8 cellular contexts compared by ENCODE assay signal in the genomic region with DNA sequence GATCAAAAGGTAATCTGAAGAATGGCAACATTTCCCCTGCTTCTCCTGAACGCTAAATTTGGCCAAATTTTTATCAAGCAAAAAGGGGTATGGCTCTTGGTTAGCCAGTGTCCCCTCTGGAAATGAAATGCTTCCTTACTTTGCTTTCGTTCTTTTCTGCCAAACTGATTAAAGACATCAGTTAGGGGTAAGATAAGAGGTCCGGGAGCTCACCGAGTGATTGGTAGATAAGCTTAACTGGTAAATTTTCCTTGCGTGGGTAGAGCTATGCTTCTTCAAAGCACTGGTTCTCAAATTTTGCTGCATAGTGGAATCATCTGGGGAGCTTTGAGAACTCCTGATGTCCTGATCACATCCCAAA.
A peak's percentile ranks its signal among the peaks of the same experiment; 100 is the strongest.
DNase-seq lines count a peak whose midpoint lies in the region; ATAC-seq and TF ChIP-seq lines count a peak whose summit lies in the region.

No MANE protein-coding gene starts in this region.

- no peak for DNase-seq in heart right ventricle
- DNase-seq in Right ventricle myocardium superior, result no peak
- DNase-seq in body of pancreas, result no peak
- no peak for DNase-seq in memory B cell (ENCODE audit: low spot score in 2 of 2)
- no peak for DNase-seq in uterus
- DNase-seq in cerebellum (ENCODE audit: low spot score), result no peak
- no peak for DNase-seq in activated CD4-positive, alpha-beta T cell treated with anti-CD3 and anti-CD28 coated beads, Interleukin-2, amount 50 U/mL, for 48 hours

- H3K27me3 ChIP-seq in heart right ventricle (peaks cover 0 to 18% (median 0%) of the 10 kb centered on the region in 7 donors), body of pancreas (no peaks in the 10 kb centered on the region), uterus (no peaks in the 10 kb centered on the region)

- TF ChIP-seq CTCF in heart right ventricle (IDR thresholded peaks at IDR 0.05) (no peak), body of pancreas (IDR thresholded peaks at IDR 0.05) (no peak), uterus (IDR thresholded peaks at IDR 0.05) (no peak)

- H3K4me3 ChIP-seq in heart right ventricle (peak overlapping the region; percentile 55 to 90 (median 80)), body of pancreas (peak overlapping the region in 1 of 2 donors; percentile 63), uterus (peak overlapping the region; percentile 65 to 66)

- H3K9me3 ChIP-seq in heart right ventricle (no peaks in the 10 kb centered on the region), body of pancreas (no peaks in the 10 kb centered on the region), uterus (no peaks in the 10 kb centered on the region)

- intact Hi-C loops in heart right ventricle (cut with DNase I), result loop anchor here in 3 of 10 donors (5.0 to 10.0 kb wide), 2 partner anchors 94 to 96 kb away; no protein-coding TSS in a partner anchor
- intact Hi-C loops in Right ventricle myocardium superior (cut with DNase I), result no loop called here
- intact Hi-C loops in body of pancreas (cut with DNase I), result no loop called here
- intact Hi-C loops in uterus (cut with DNase I; ENCODE audit: low total_unique reads), result no loop called here

- no peaks in the 10 kb centered on the region for H3K9me3 Mint-ChIP-seq in memory B cell

- H3K36me3 ChIP-seq in heart right ventricle (no peaks in the 10 kb centered on the region), body of pancreas (replicated peaks in 1 of 2; ENCODE audit: insufficient read depth in 1 of 2, low read depth in 2 of 2) (no peaks in the 10 kb centered on the region), uterus (no peaks in the 10 kb centered on the region)

- H3K27ac ChIP-seq in heart right ventricle, result peak overlapping the region in 8 of 10 donors; percentile 12 to 84 (median 62)
- peak overlapping the region; percentile 76 to 89 (median 87) for H3K27ac ChIP-seq in body of pancreas
- peak overlapping the region; percentile 37 to 51 for H3K27ac ChIP-seq in uterus

- peaks cover 4% of the 10 kb centered on the region for H3K27me3 Mint-ChIP-seq in memory B cell

- H3K27ac Mint-ChIP-seq in memory B cell, result no peak overlapping the region

- H3K4me1 Mint-ChIP-seq in memory B cell, result peaks cover 17% of the 10 kb centered on the region

- WGBS in heart right ventricle, 2 donors, result 0 to 1% methylated on average over 5 of the region's 5 CpGs
- 0 to 1% methylated on average over 5 of the region's 5 CpGs for WGBS in body of pancreas, 2 donors

- ATAC-seq in heart right ventricle (no peak), Right ventricle myocardium superior (ENCODE audit: poor library complexity) (no peak), body of pancreas (no peak), memory B cell (ENCODE audit: low read depth) (no peak), HG02970 (IDR thresholded peaks at IDR 0.05; ENCODE audit: low FRiP score, unreplicated experiment) (no peak)

- no peak for TF ChIP-seq POLR2A in body of pancreas (IDR thresholded peaks at IDR 0.05)
- no peak for TF ChIP-seq POLR2A in uterus (IDR thresholded peaks at IDR 0.05)

- peaks cover 0 to 37% (median 26%) of the 10 kb centered on the region in 9 donors for H3K4me1 ChIP-seq in heart right ventricle
- peaks cover 7% of the 10 kb centered on the region for H3K4me1 ChIP-seq in body of pancreas
- no peaks in the 10 kb centered on the region for H3K4me1 ChIP-seq in uterus

- no peaks in the 10 kb centered on the region for H3K36me3 Mint-ChIP-seq in memory B cell

- peak overlapping the region; percentile 87 for H3K4me3 Mint-ChIP-seq in memory B cell
